9 cellular contexts compared by ENCODE assay signal in genomic region chrX:147550217-147550616, GRCh38.
DNase-seq lines count a peak whose midpoint lies in the region; ATAC-seq lines count a peak whose summit lies in the region.
"Had no signal": no experiment of that assay in that cellular context is flagged by ENCODE, and none has a peak within 500 bp of the region (broad histone marks: within the 10 kb centered on the region; RNA-seq: fewer than 3 reads in every experiment).

No MANE protein-coding gene starts in this region.

- H3K27ac ChIP-seq in SK-N-MC = no peak overlapping the region

- H3K4me3 ChIP-seq in SK-N-MC = no peak overlapping the region
- H3K4me3 ChIP-seq: K562 had no signal

- no peak for ATAC-seq in GM18502 (IDR thresholded peaks at IDR 0.05; ENCODE audit: poor library complexity, unreplicated experiment)
- ATAC-seq: K562 had no signal

- no peaks in the 10 kb centered on the region for H3K9me3 ChIP-seq in SK-N-MC (ENCODE audit: low read depth, low read length)

- no peak overlapping the region for H3K9ac ChIP-seq in SK-N-MC (ENCODE audit: insufficient read length)

- no peaks in the 10 kb centered on the region for H3K36me3 ChIP-seq in SK-N-MC (ENCODE audit: insufficient read depth, low read length)

- peak; percentile 5 to 46 for DNase-seq in NCI-H524 (lab: John Stamatoyannopoulos, UW)
- DNase-seq in NCI-H524 treated with DMSO at 0.1 percent for 48 hours (lab: John Stamatoyannopoulos, UW) = no peak
- peak; percentile 1 for DNase-seq in HuH-7 (ENCODE audit: low spot score)
- peak; percentile 22 for DNase-seq in SK-N-MC (ENCODE audit: low read depth, low spot score)
- DNase-seq in myocyte (ENCODE audit: low read depth) = peak; percentile 19
- no peak for DNase-seq in NCI-H2081 treated with DMSO at 0.1 percent for 48 hours (lab: John Stamatoyannopoulos, UW)
- no peak for DNase-seq in activated naive CD4-positive, alpha-beta T cell treated with anti-CD3 and anti-CD28 coated beads, Interleukin-2, amount 50 U/mL, for 16 hours

Comparison
In these comparisons a context has a peak if more than half of its experiments do, and no peak if none do; other contexts are left out.
1. DNase-seq: peak in NCI-H524 (2 of 2), HuH-7 (single experiment), SK-N-MC (single experiment) and myocyte (single experiment); none in NCI-H524 treated with DMSO at 0.1 percent for 48 hours (single experiment), NCI-H2081 treated with DMSO at 0.1 percent for 48 hours (single experiment) and activated naive CD4-positive, alpha-beta T cell treated with anti-CD3 and anti-CD28 coated beads, Interleukin-2, amount 50 U/mL, for 16 hours (single experiment).